ENCODE assay signal across 1 cellular context in genomic region chr20:48467622-48468021, GRCh38.
TF ChIP-seq lines count a peak whose summit lies in the region.

No MANE protein-coding gene starts in this region.

TF ChIP-seq in GM12878, 131 proteins besides CTCF, POLR2A, EP300 and RAD21 (continued from another document and continues in another):
- TF ChIP-seq NR2C1 (IDR thresholded peaks at IDR 0.05) (peak; percentile 10; the same call in 1 of the 2 replicates), SUPT20H (IDR thresholded peaks at IDR 0.05; ENCODE audit: borderline replicate concordance, control insufficient read depth, low read depth, low read length) (no peak), FOXK2 (IDR thresholded peaks at IDR 0.05) (no peak), YY1 (IDR thresholded peaks at IDR 0.05; ENCODE audit: low read depth, low read length) (no peak), RAD51 (IDR thresholded peaks at IDR 0.05) (peak; percentile 93), ELK1 (IDR thresholded peaks at IDR 0.05; ENCODE audit: low read depth, low read length) (no peak), BHLHE40 (IDR thresholded peaks at IDR 0.05; ENCODE audit: borderline replicate concordance in 1 of 2, low read depth in 2 of 2, low read length in 1 of 2) (peak in 1 of 2 experiments; percentile 35; a peak in 1 of 4 replicates), ZNF592 (IDR thresholded peaks at IDR 0.05) (no peak), HSF1 (IDR thresholded peaks at IDR 0.05; ENCODE audit: low read depth, low read length) (no peak), GATAD2B (conservative IDR thresholded peaks at IDR 0.05; ENCODE audit: low read depth) (no peak), ATF7 (IDR thresholded peaks at IDR 0.05; ENCODE audit: low read depth) (no peak), NFIC (IDR thresholded peaks at IDR 0.05; ENCODE audit: low read depth, low read length) (no peak), POLR2AphosphoS2 (IDR thresholded peaks at IDR 0.05; ENCODE audit: low read depth, low read length) (no peak), TCF12 (IDR thresholded peaks at IDR 0.05; ENCODE audit: low read depth, low read length) (no peak), ZNF217 (IDR thresholded peaks at IDR 0.05) (no peak), POLR2AphosphoS5 (IDR thresholded peaks at IDR 0.05; ENCODE audit: low read length) (no peak), MTA3 (IDR thresholded peaks at IDR 0.05; ENCODE audit: borderline replicate concordance, low read length) (no peak), RUNX3 (IDR thresholded peaks at IDR 0.05; ENCODE audit: low read length) (peak; percentile 94), SIX5 (IDR thresholded peaks at IDR 0.05; ENCODE audit: low read depth, low read length, severe bottlenecking) (peak; percentile 83), E4F1 (IDR thresholded peaks at IDR 0.05; ENCODE audit: borderline replicate concordance, partially characterized antibody) (no peak), BRCA1 (IDR thresholded peaks at IDR 0.05; ENCODE audit: low read depth, low read length) (no peak), MEF2B (IDR thresholded peaks at IDR 0.05; ENCODE audit: partially characterized antibody, poor library complexity, severe bottlenecking) (no peak), ATF2 (IDR thresholded peaks at IDR 0.05; ENCODE audit: low read length) (no peak), NRF1 (conservative IDR thresholded peaks at IDR 0.05; ENCODE audit: low read depth, low read length) (no peak), SREBF2 (IDR thresholded peaks at IDR 0.05; ENCODE audit: low read length) (no peak), SPI1 (IDR thresholded peaks at IDR 0.05; ENCODE audit: borderline replicate concordance, insufficient read depth, low read depth, low read length) (no peak), SIN3A (IDR thresholded peaks at IDR 0.05; ENCODE audit: low read depth, low read length) (no peak), SMAD5 (IDR thresholded peaks at IDR 0.05; ENCODE audit: low read depth) (no peak), ATF3 (IDR thresholded peaks at IDR 0.05; ENCODE audit: borderline replicate concordance, extremely low read depth, low read depth, low read length) (peak; percentile 74; the same call in 1 of the 2 replicates), BCL11A (IDR thresholded peaks at IDR 0.05; ENCODE audit: low read depth, low read length) (no peak), TAF1 (IDR thresholded peaks at IDR 0.05; ENCODE audit: borderline replicate concordance, low read depth, low read length) (no peak), ZZZ3 (IDR thresholded peaks at IDR 0.05; ENCODE audit: control insufficient read depth, insufficient read length, low read depth) (no peak), CEBPZ (IDR thresholded peaks at IDR 0.05; ENCODE audit: low read depth, low read length) (no peak), RBBP5 (conservative IDR thresholded peaks at IDR 0.05) (no peak), KAT2A (conservative IDR thresholded peaks at IDR 0.05; ENCODE audit: control insufficient read depth, low read depth, low read length) (no peak), EED (IDR thresholded peaks at IDR 0.05; ENCODE audit: low read depth) (no peak), ZNF207 (IDR thresholded peaks at IDR 0.05; ENCODE audit: borderline replicate concordance) (no peak), MXI1 (IDR thresholded peaks at IDR 0.05; ENCODE audit: low read depth, low read length) (no peak), IKZF1 (conservative IDR thresholded peaks at IDR 0.05) (peak; percentile 45), STAT3 (IDR thresholded peaks at IDR 0.05; ENCODE audit: low read depth, low read length) (no peak)
- TF ChIP-seq, protein P1, sequence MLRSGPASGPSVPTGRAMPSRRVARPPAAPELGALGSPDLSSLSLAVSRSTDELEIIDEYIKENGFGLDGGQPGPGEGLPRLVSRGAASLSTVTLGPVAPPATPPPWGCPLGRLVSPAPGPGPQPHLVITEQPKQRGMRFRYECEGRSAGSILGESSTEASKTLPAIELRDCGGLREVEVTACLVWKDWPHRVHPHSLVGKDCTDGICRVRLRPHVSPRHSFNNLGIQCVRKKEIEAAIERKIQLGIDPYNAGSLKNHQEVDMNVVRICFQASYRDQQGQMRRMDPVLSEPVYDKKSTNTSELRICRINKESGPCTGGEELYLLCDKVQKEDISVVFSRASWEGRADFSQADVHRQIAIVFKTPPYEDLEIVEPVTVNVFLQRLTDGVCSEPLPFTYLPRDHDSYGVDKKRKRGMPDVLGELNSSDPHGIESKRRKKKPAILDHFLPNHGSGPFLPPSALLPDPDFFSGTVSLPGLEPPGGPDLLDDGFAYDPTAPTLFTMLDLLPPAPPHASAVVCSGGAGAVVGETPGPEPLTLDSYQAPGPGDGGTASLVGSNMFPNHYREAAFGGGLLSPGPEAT (IDR thresholded peaks at IDR 0.05; ENCODE audit: low read depth) = no peak
- TF ChIP-seq, protein P2, sequence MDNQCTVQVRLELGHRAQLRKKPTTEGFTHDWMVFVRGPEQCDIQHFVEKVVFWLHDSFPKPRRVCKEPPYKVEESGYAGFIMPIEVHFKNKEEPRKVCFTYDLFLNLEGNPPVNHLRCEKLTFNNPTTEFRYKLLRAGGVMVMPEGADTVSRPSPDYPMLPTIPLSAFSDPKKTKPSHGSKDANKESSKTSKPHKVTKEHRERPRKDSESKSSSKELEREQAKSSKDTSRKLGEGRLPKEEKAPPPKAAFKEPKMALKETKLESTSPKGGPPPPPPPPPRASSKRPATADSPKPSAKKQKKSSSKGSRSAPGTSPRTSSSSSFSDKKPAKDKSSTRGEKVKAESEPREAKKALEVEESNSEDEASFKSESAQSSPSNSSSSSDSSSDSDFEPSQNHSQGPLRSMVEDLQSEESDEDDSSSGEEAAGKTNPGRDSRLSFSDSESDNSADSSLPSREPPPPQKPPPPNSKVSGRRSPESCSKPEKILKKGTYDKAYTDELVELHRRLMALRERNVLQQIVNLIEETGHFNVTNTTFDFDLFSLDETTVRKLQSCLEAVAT (IDR thresholded peaks at IDR 0.05) = no peak
- TF ChIP-seq, protein P3, sequence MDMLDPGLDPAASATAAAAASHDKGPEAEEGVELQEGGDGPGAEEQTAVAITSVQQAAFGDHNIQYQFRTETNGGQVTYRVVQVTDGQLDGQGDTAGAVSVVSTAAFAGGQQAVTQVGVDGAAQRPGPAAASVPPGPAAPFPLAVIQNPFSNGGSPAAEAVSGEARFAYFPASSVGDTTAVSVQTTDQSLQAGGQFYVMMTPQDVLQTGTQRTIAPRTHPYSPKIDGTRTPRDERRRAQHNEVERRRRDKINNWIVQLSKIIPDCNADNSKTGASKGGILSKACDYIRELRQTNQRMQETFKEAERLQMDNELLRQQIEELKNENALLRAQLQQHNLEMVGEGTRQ (IDR thresholded peaks at IDR 0.05; ENCODE audit: borderline replicate concordance, low read depth, low read length) = peak; percentile 66
